ENCODE assay signal across 1 cellular context in genomic region chr6:41066867-41067304, GRCh38.
TF ChIP-seq lines count a peak whose summit lies in the region.

No MANE protein-coding gene starts in this region.

TF ChIP-seq in HepG2, 621 proteins besides CTCF, POLR2A, EP300 and RAD21 (continued from another document and continues in another):
- TF ChIP-seq SMYD3 (CRISPR knock-in tag; IDR thresholded peaks at IDR 0.05) = no peak
- no peak for TF ChIP-seq MBNL3 (CRISPR knock-in tag; conservative IDR thresholded peaks at IDR 0.05)
- TF ChIP-seq HIC2 (CRISPR knock-in tag; IDR thresholded peaks at IDR 0.05; ENCODE audit: low read depth) = no peak
- TF ChIP-seq SAFB2 (CRISPR knock-in tag; IDR thresholded peaks at IDR 0.05; ENCODE audit: borderline replicate concordance, low read depth) = no peak
- no peak for TF ChIP-seq ZC3H13 (CRISPR knock-in tag; IDR thresholded peaks at IDR 0.05)
- TF ChIP-seq ZNF256 (CRISPR knock-in tag; conservative IDR thresholded peaks at IDR 0.05) = no peak
- TF ChIP-seq ZNF275 (CRISPR knock-in tag; IDR thresholded peaks at IDR 0.05; ENCODE audit: borderline replicate concordance) = no peak
- TF ChIP-seq NFIC (IDR thresholded peaks at IDR 0.05; ENCODE audit: low read length) = no peak
- no peak for TF ChIP-seq PAX8 (CRISPR knock-in tag; IDR thresholded peaks at IDR 0.05; ENCODE audit: borderline replicate concordance)
- TF ChIP-seq ZNF44 (CRISPR knock-in tag; IDR thresholded peaks at IDR 0.05) = no peak
- no peak for TF ChIP-seq ZNF317 (CRISPR knock-in tag; IDR thresholded peaks at IDR 0.05)
- TF ChIP-seq ZBTB2 (CRISPR knock-in tag; IDR thresholded peaks at IDR 0.05; ENCODE audit: low read depth) = no peak
- TF ChIP-seq XBP1 (CRISPR knock-in tag; IDR thresholded peaks at IDR 0.05) = no peak
- no peak for TF ChIP-seq ZNF414 (CRISPR knock-in tag; IDR thresholded peaks at IDR 0.05)
- no peak for TF ChIP-seq RXRA (CRISPR knock-in tag; IDR thresholded peaks at IDR 0.05)
- TF ChIP-seq ZNF639 (CRISPR knock-in tag; conservative IDR thresholded peaks at IDR 0.05) = no peak
- TF ChIP-seq ZNF557 (CRISPR knock-in tag; IDR thresholded peaks at IDR 0.05) = no peak
- peak; percentile 48; the same call in 1 of the 2 replicates for TF ChIP-seq GATAD1 (CRISPR knock-in tag; IDR thresholded peaks at IDR 0.05)
- TF ChIP-seq ZNF512 (CRISPR knock-in tag; IDR thresholded peaks at IDR 0.05) = no peak
- no peak for TF ChIP-seq ZFP91 (CRISPR knock-in tag; IDR thresholded peaks at IDR 0.05; ENCODE audit: borderline replicate concordance)
- no peak for TF ChIP-seq HNRNPUL1 (IDR thresholded peaks at IDR 0.05; ENCODE audit: low read depth, low read length)
- TF ChIP-seq GLI4 (CRISPR knock-in tag; IDR thresholded peaks at IDR 0.05; ENCODE audit: borderline replicate concordance) = no peak
- TF ChIP-seq RCOR2 (CRISPR knock-in tag; IDR thresholded peaks at IDR 0.05) = no peak
- TF ChIP-seq ZBTB37 (CRISPR knock-in tag; IDR thresholded peaks at IDR 0.05) = no peak
- TF ChIP-seq BCLAF1 (IDR thresholded peaks at IDR 0.05) = no peak
- TF ChIP-seq ZNF792 (CRISPR knock-in tag; IDR thresholded peaks at IDR 0.05) = 0 out of 2 replicates have a peak, but pooled peaks have one; percentile 69
- TF ChIP-seq SMARCE1 (IDR thresholded peaks at IDR 0.05; ENCODE audit: borderline replicate concordance) = no peak
- TF ChIP-seq IKZF5 (CRISPR knock-in tag; IDR thresholded peaks at IDR 0.05) = no peak
- TF ChIP-seq ARID2 (CRISPR knock-in tag; IDR thresholded peaks at IDR 0.05; ENCODE audit: borderline replicate concordance) = no peak
- TF ChIP-seq ZXDC (CRISPR knock-in tag; IDR thresholded peaks at IDR 0.05) = no peak
- TF ChIP-seq MTA3 (CRISPR knock-in tag; IDR thresholded peaks at IDR 0.05) = no peak
- no peak for TF ChIP-seq CC2D1A (CRISPR knock-in tag; IDR thresholded peaks at IDR 0.05)
- peak; percentile 48; the same call in 1 of the 2 replicates for TF ChIP-seq RXRB (CRISPR knock-in tag; IDR thresholded peaks at IDR 0.05; ENCODE audit: borderline replicate concordance)
- TF ChIP-seq SRSF1 (optimal IDR thresholded peaks at IDR 0.05; ENCODE audit: low read depth, low read length) = no peak
- no peak for TF ChIP-seq CREB3 (CRISPR knock-in tag; IDR thresholded peaks at IDR 0.05)
- no peak for TF ChIP-seq ZBTB8A (CRISPR knock-in tag; IDR thresholded peaks at IDR 0.05; ENCODE audit: borderline replicate concordance, low read depth)
- TF ChIP-seq ATF6 (CRISPR knock-in tag; conservative IDR thresholded peaks at IDR 0.05) = no peak
- TF ChIP-seq EEA1 (CRISPR knock-in tag; IDR thresholded peaks at IDR 0.05; ENCODE audit: borderline replicate concordance) = no peak
